ENCODE assay signal across 8 cellular contexts in genomic region chrX:137051978-137052640, GRCh38. TPM values are rescaled to one million over a fixed set of nuclear protein-coding genes. Genes with fewer than 3 reads are reported as not detected.
DNase-seq lines count a peak whose midpoint lies in the region; FAIRE-seq and TF ChIP-seq lines count a peak whose summit lies in the region.

No MANE protein-coding gene starts in this region.

- H3K4me3 ChIP-seq in HEK293 (ENCODE audit: low read depth, low read length): peak overlapping the region; percentile 28
- no peak overlapping the region for H3K4me3 ChIP-seq in NB4 (ENCODE audit: low read depth, low read length)
- peak overlapping the region; percentile 44 for H3K4me3 ChIP-seq in astrocyte of the cerebellum (ENCODE audit: low read depth, low read length)
- H3K4me3 ChIP-seq in iPS-20b (ENCODE audit: low read length): peak overlapping the region; percentile 73
- peak overlapping the region in 1 of 2 donors; percentile 6 for H3K4me3 ChIP-seq in small intestine (ENCODE audit: low read depth in 1 of 2, low read length in 2 of 2)

- H3K27me3 ChIP-seq in iPS-20b (ENCODE audit: insufficient read depth, low read length) (peaks cover 59% of the 10 kb centered on the region), small intestine (ENCODE audit: control insufficient read depth in 2 of 2, insufficient read depth in 2 of 2, low read length in 2 of 2) (peaks cover 0 to 2% of the 10 kb centered on the region in 2 donors)

- FAIRE-seq in small intestine (lab: Jason Lieb, UNC): no peak

- POLR2A ChIA-PET in HEK293 (lab: Yijun Ruan, JAX): no interaction called here

- TF ChIP-seq POLR2A in NB4 (IDR thresholded peaks at IDR 0.05; ENCODE audit: extremely low read depth, insufficient read length): no peak

- H3K9ac ChIP-seq in iPS-20b (ENCODE audit: low read depth, low read length): no peak overlapping the region

- TF ChIP-seq CTCF in GM12872 (IDR thresholded peaks at IDR 0.05; ENCODE audit: insufficient read depth, low read depth, low read length) (peak; percentile 84), HEK293 (tag by site-specific recombination; IDR thresholded peaks at IDR 0.05) (peak; percentile 76), NB4 (IDR thresholded peaks at IDR 0.05; ENCODE audit: low read depth, low read length) (peak; percentile 72), astrocyte of the cerebellum (IDR thresholded peaks at IDR 0.05; ENCODE audit: low read depth, low read length, missing control alignments) (peak; percentile 76)

- H3K4me1 ChIP-seq in HEK293 (ENCODE audit: control insufficient read depth, insufficient read depth, low read length) (no peaks in the 10 kb centered on the region), iPS-20b (ENCODE audit: insufficient read depth, low read length) (no peaks in the 10 kb centered on the region), small intestine (ENCODE audit: control insufficient read depth in 2 of 2, insufficient read depth in 1 of 2, low read depth in 1 of 2, low read length in 1 of 2) (no peaks in the 10 kb centered on the region)

- in situ Hi-C loops in astrocyte of the cerebellum (cut with HindIII; ENCODE audit: low sequenced_read_pairs): no loop called here

- CTCF ChIA-PET in HEK293 (lab: Yijun Ruan, JAX): interaction anchor here (0.5 to 1.9 kb wide), 27 partner anchors 11 to 357 kb away, joined by 3 to 13 read pairs (median 4); partner anchors contain the start of gene GPR101

- H3K9me3 ChIP-seq in HEK293 (ENCODE audit: control insufficient read depth, insufficient read depth, low read depth, low read length) (no peaks in the 10 kb centered on the region), iPS-20b (ENCODE audit: insufficient read depth, low read depth, low read length) (no peaks in the 10 kb centered on the region), small intestine (ENCODE audit: control insufficient read depth, low read depth) (no peaks in the 10 kb centered on the region)

- 1 to 26% (median 12%) methylated on average over 30 to 37 of the region's 37 CpGs for WGBS in small intestine, 3 donors

- H3K27ac ChIP-seq in HEK293 (ENCODE audit: extremely low read depth, low read depth, low read length): no peak overlapping the region
- no peak overlapping the region for H3K27ac ChIP-seq in iPS-20b (ENCODE audit: low read length)
- no peak overlapping the region for H3K27ac ChIP-seq in small intestine (ENCODE audit: low read depth in 1 of 2, low read length in 1 of 2)

- H3K36me3 ChIP-seq in HEK293 (ENCODE audit: control insufficient read depth in 2 of 2, insufficient read depth in 1 of 2, low read length in 2 of 2) (no peaks in the 10 kb centered on the region), iPS-20b (ENCODE audit: insufficient read depth, low read depth, low read length) (no peaks in the 10 kb centered on the region), small intestine (ENCODE audit: control insufficient read depth in 2 of 2, insufficient read depth in 2 of 2, low read length in 2 of 2) (no peaks in the 10 kb centered on the region)

- DNase-seq in NB4 (ENCODE audit: low read depth): peak; percentile 64
- peak; percentile 72 for DNase-seq in T-helper 9 cell
- DNase-seq in astrocyte of the cerebellum (ENCODE audit: low read depth): no peak
- peak; percentile 29 for DNase-seq in small intestine
- DNase-seq in NCI-H187 (lab: John Stamatoyannopoulos, UW): no peak

TF ChIP-seq in HEK293, 187 proteins besides CTCF, POLR2A, EP300 and RAD21 (continues in another document):
- TF ChIP-seq ZNF558 (tag by site-specific recombination; IDR thresholded peaks at IDR 0.05) (no peak), ZNF513 (tag by site-specific recombination; IDR thresholded peaks at IDR 0.05) (peak; percentile 52), PBX3 (CRISPR knock-in tag; IDR thresholded peaks at IDR 0.05) (no peak), PRDM10 (tag by site-specific recombination; IDR thresholded peaks at IDR 0.05) (no peak), ZNF2 (tag by site-specific recombination; IDR thresholded peaks at IDR 0.05) (peak; percentile 76), ZNF350 (tag by site-specific recombination; IDR thresholded peaks at IDR 0.05) (no peak), SP3 (tag by site-specific recombination; IDR thresholded peaks at IDR 0.05) (peak; percentile 85), ZNF169 (tag by site-specific recombination; IDR thresholded peaks at IDR 0.05) (no peak), ZNF426 (tag by site-specific recombination; IDR thresholded peaks at IDR 0.05) (no peak), ZEB2 (tag by site-specific recombination; IDR thresholded peaks at IDR 0.05) (no peak), ZNF837 (tag by site-specific recombination; IDR thresholded peaks at IDR 0.05) (no peak), ZNF600 (tag by site-specific recombination; IDR thresholded peaks at IDR 0.05) (no peak), SP2 (tag by site-specific recombination; IDR thresholded peaks at IDR 0.05) (peak; percentile 64), ZBTB26 (tag by site-specific recombination; optimal IDR thresholded peaks at IDR 0.05) (peak; percentile 70), ZNF175 (tag by site-specific recombination; IDR thresholded peaks at IDR 0.05) (no peak), ZBTB21 (tag by site-specific recombination; IDR thresholded peaks at IDR 0.05) (no peak), KLF9 (tag by site-specific recombination; IDR thresholded peaks at IDR 0.05; ENCODE audit: low read depth) (no peak), KLF8 (tag by site-specific recombination; IDR thresholded peaks at IDR 0.05) (peak; percentile 47; the same call in 1 of the 2 replicates)

RNA-seq across cellular contexts. Expression of gene GPR101, which starts 18.3 kb away (rescaled TPM):
- polyA plus RNA-seq in small intestine: not detected

Comparison
In these comparisons a context has a peak if more than half of its experiments do, and no peak if none do; other contexts are left out.
1. DNase-seq: peak in NB4 (single experiment), T-helper 9 cell (single experiment) and small intestine (single experiment); none in astrocyte of the cerebellum (single experiment) and NCI-H187 (0 of 2).
2. Peak in every context shown above with its lines, with median percentiles within 50 percentile points of each other: CTCF ChIP-seq.